Comparison of ENCODE assay signal across 9 cellular contexts in the genomic region with DNA sequence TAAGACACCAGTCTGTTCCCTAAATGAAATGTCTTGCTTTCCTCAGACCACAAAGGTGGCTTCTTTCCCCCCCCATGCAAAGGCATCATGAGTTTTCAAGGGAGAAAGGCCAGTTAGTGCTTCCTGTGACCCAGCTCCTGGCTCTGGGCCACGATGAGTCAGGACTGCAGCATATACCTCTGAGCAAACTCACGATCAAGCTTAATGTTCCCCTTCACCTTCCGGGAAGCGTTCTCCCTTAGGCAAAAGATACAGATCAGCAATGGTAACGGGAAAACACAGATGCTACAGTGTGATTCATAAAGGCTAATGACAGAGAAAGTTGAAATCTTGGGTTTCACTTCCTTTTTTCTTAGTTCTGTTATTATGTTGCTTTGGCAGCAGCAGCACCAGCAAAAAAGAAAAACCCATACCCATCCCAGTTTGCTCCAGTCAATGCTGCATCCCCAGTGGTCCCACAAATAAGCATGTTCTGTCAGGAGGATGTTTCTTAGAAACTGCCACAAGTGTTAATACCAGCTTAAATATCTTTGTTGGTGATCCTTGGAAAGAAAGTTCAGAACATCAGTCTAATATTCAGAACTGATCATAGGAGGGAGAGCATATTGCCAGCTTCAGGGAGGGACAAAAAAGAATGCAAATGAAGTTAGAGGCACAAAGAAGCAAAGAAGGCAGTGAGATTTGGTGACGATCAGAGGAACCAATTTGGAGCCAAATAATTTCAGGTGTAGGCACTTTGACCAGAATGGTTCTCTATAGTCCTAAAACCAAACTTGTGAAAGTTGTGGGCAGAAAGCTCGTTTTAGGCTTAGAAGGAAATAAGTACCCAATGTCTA. TPM values are rescaled to one million over a fixed set of nuclear protein-coding genes. Genes with fewer than 3 reads are reported as not detected.
DNase-seq lines count a peak whose midpoint lies in the region; ATAC-seq, FAIRE-seq and TF ChIP-seq lines count a peak whose summit lies in the region.
"Had no signal": no experiment of that assay in that cellular context is flagged by ENCODE, and none has a peak within 500 bp of the region (broad histone marks: within the 10 kb centered on the region; RNA-seq: fewer than 3 reads in every experiment).

No MANE protein-coding gene starts in this region.

- no peak for TF ChIP-seq CTCF in GM06990 (IDR thresholded peaks at IDR 0.05; ENCODE audit: insufficient read depth, low read length, poor library complexity, severe bottlenecking)
- TF ChIP-seq CTCF in HL-60 (IDR thresholded peaks at IDR 0.05; ENCODE audit: insufficient read depth, low read length), result no peak
- no peak for TF ChIP-seq CTCF in kidney (IDR thresholded peaks at IDR 0.05; ENCODE audit: borderline replicate concordance, extremely low read depth, insufficient read depth)
- TF ChIP-seq CTCF in thyroid gland (IDR thresholded peaks at IDR 0.05), result no peak

- peak; percentile 51 for DNase-seq in GM06990 (ENCODE audit: extremely low read depth, insufficient read length)
- peak; percentile 15 to 75 for DNase-seq in HL-60 (ENCODE audit: low read depth in 1 of 2, low spot score in 1 of 2)
- peak; percentile 86 for DNase-seq in kidney
- peak; percentile 21 to 23 for DNase-seq in thyroid gland
- DNase-seq in DMS 273 treated with DMSO at 0.1 percent for 48 hours (lab: John Stamatoyannopoulos, UW), result no peak
- DNase-seq in DMS 273 (lab: John Stamatoyannopoulos, UW; ENCODE audit: unreplicated experiment), result no peak

- no peaks in the 10 kb centered on the region for H3K9me3 Mint-ChIP-seq in activated T-helper 17 cell treated with anti-CD3 and anti-CD28 coated beads, Interleukin-2, amount 50 U/mL, for 72 hours

- peaks cover 13% of the 10 kb centered on the region for H3K4me1 Mint-ChIP-seq in activated T-helper 17 cell treated with anti-CD3 and anti-CD28 coated beads, Interleukin-2, amount 50 U/mL, for 72 hours

- FAIRE-seq in kidney (lab: Jason Lieb, UNC), result peak; percentile 45

- H3K36me3 ChIP-seq in GM06990 (ENCODE audit: control insufficient read depth, insufficient read depth, low read length) (no peaks in the 10 kb centered on the region), kidney (ENCODE audit: control insufficient read depth in 1 of 2, insufficient read depth in 2 of 2, low read length in 2 of 2) (peaks cover 0 to 20% of the 10 kb centered on the region in 2 donors), thyroid gland (peaks cover 10 to 33% of the 10 kb centered on the region in 2 donors)

- ATAC-seq in GM21447 (IDR thresholded peaks at IDR 0.05; ENCODE audit: unreplicated experiment), result peak; percentile 91
- peak; percentile 97 for ATAC-seq in activated T-helper 17 cell treated with anti-CD3 and anti-CD28 coated beads, Interleukin-2, amount 50 U/mL, for 72 hours (replicated peaks)

- no peaks in the 10 kb centered on the region for H3K9me3 ChIP-seq in kidney (ENCODE audit: control insufficient read depth in 1 of 2, low read length in 2 of 2)
- H3K9me3 ChIP-seq in thyroid gland, result no peaks in the 10 kb centered on the region

- no peaks in the 10 kb centered on the region for H3K4me1 ChIP-seq in kidney (ENCODE audit: control insufficient read depth in 1 of 2, insufficient read depth in 1 of 2, low read depth in 1 of 2, low read length in 2 of 2)
- peaks cover 0 to 3% of the 10 kb centered on the region in 2 donors for H3K4me1 ChIP-seq in thyroid gland

- TF ChIP-seq POLR2A in thyroid gland (IDR thresholded peaks at IDR 0.05), result no peak

- H3K27ac Mint-ChIP-seq in activated T-helper 17 cell treated with anti-CD3 and anti-CD28 coated beads, Interleukin-2, amount 50 U/mL, for 72 hours, result peak overlapping the region; percentile 86

- intact Hi-C loops in kidney (cut with DNase I), result no loop called here
- intact Hi-C loops in thyroid gland (cut with DNase I), result no loop called here

- H3K27me3 ChIP-seq in GM06990 (replicated peaks; ENCODE audit: control insufficient read depth, insufficient read depth, low read length) (no peaks in the 10 kb centered on the region), HL-60 (ENCODE audit: insufficient read depth, poor library complexity, severe bottlenecking) (no peaks in the 10 kb centered on the region), thyroid gland (no peaks in the 10 kb centered on the region)

- no peak overlapping the region for H3K4me3 ChIP-seq in GM06990 (replicated peaks; ENCODE audit: low read depth, low read length)
- no peak overlapping the region for H3K4me3 ChIP-seq in HL-60 (replicated peaks; ENCODE audit: insufficient read depth, low read length)
- H3K4me3 ChIP-seq in kidney (ENCODE audit: low read length in 2 of 2), result no peak overlapping the region
- H3K4me3 ChIP-seq in thyroid gland (replicated peaks in 1 of 3), result no peak overlapping the region

- H3K27ac ChIP-seq in HL-60 (replicated peaks) (peak overlapping the region; percentile 34), kidney (ENCODE audit: low read depth in 2 of 2, low read length in 2 of 2) (no peak overlapping the region), thyroid gland (no peak overlapping the region)

- H3K36me3 Mint-ChIP-seq in activated T-helper 17 cell treated with anti-CD3 and anti-CD28 coated beads, Interleukin-2, amount 50 U/mL, for 72 hours (ENCODE audit: low read depth), result peaks cover 75% of the 10 kb centered on the region

- H3K27me3 Mint-ChIP-seq in activated T-helper 17 cell treated with anti-CD3 and anti-CD28 coated beads, Interleukin-2, amount 50 U/mL, for 72 hours, result no peaks in the 10 kb centered on the region

- peak overlapping the region; percentile 29 for H3K4me3 Mint-ChIP-seq in activated T-helper 17 cell treated with anti-CD3 and anti-CD28 coated beads, Interleukin-2, amount 50 U/mL, for 72 hours

- WGBS in thyroid gland, 2 donors, result 57 to 78% methylated on average over 7 of the region's 7 CpGs

- no peak overlapping the region for H3K9ac ChIP-seq in kidney (ENCODE audit: low read length in 2 of 2)

RNA-seq across cellular contexts. Expression of gene LONRF3, which starts 41.2 kb away (rescaled TPM):
- 1 to 10 TPM; 3.7 to 7.6 TPM for total RNA-seq in activated T-helper 17 cell treated with anti-CD3 and anti-CD28 coated beads, Interleukin-2, amount 50 U/mL, for 72 hours
- 5.5 TPM for total RNA-seq in kidney
- 0.67 TPM for polyA plus RNA-seq in kidney (ENCODE audit: insufficient read depth, low read depth, low replicate concordance)
- total RNA-seq in thyroid gland, result 100 to 1,000 TPM in 1 of 4 donors, 10 to 100 TPM in 3; 32.1 to 106 (median 51.9) TPM

RNA-seq across cellular contexts. Expression of gene CT47C1, which starts 57.2 kb away (rescaled TPM):
- total RNA-seq in activated T-helper 17 cell treated with anti-CD3 and anti-CD28 coated beads, Interleukin-2, amount 50 U/mL, for 72 hours, result not detected
- not detected for total RNA-seq in kidney
- polyA plus RNA-seq in kidney (ENCODE audit: insufficient read depth, low read depth, low replicate concordance), result not detected
- total RNA-seq in thyroid gland, result not detected
- total RNA-seq: T-helper 1 cell treated with Interleukin-12 subunit alpha and Interleukin-12 subunit beta and Interleukin-4 antibody, amounts not matched to agents 30 ng/mL and 1 ng/mL, for 36 hours had no signal

Comparison
In these comparisons a context has a peak if more than half of its experiments do, and no peak if none do; other contexts are left out.
1. DNase-seq: peak in GM06990 (single experiment), HL-60 (2 of 2), kidney (single experiment) and thyroid gland (2 of 2); none in DMS 273 treated with DMSO at 0.1 percent for 48 hours (single experiment) and DMS 273 (single experiment).